2 cellular contexts compared by ENCODE assay signal in the genomic region with DNA sequence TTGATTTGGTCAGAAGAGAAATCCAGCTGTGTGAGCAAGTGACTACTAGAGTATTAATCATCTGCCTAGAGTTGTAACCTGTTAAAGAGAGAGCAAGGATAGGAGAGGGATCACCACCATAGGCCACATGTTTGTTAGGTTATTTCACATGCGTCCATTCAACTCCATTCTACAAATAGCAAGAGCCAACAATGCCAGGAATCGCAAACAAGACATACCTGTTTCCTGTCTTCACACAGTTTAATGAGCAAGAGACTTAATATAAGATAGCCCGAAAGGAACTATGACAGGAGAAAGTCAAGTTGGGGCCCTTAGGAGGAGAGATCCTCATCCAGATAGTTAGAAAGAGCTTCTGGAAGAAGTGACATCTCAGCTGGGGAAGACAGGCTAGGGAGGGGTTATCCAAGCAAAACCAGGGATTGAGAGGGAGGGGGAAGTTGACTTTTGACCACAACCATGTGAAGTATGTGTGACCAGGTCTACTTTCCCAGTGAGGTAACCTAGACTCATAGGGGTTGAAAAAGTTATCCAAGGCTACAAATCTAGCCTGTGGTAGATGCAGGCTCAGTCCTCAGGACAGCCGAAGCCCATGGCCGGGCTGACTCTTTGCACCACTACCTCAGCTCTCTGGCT.
TF ChIP-seq lines count a peak whose summit lies in the region.

No MANE protein-coding gene starts in this region.

TF ChIP-seq in K562, 482 proteins besides CTCF, POLR2A, EP300 and RAD21 (continues in another document):
- TF ChIP-seq HCFC1 (IDR thresholded peaks at IDR 0.05; ENCODE audit: low read depth, low read length) (no peak), NELFE (IDR thresholded peaks at IDR 0.05; ENCODE audit: insufficient read depth, insufficient read length) (no peak), MTA3 (IDR thresholded peaks at IDR 0.05; ENCODE audit: borderline replicate concordance) (no peak), ZNF316 (IDR thresholded peaks at IDR 0.05) (no peak), TBL1XR1 (IDR thresholded peaks at IDR 0.05; ENCODE audit: low read length in 2 of 2) (no peak), ZNF551 (CRISPR knock-in tag; IDR thresholded peaks at IDR 0.05) (no peak), LARP7 (IDR thresholded peaks at IDR 0.05) (no peak), ZNF140 (CRISPR knock-in tag; IDR thresholded peaks at IDR 0.05) (no peak), ETV5 (CRISPR knock-in tag; IDR thresholded peaks at IDR 0.05; ENCODE audit: low read depth) (no peak), CBFA2T2 (conservative IDR thresholded peaks at IDR 0.05) (no peak), CTBP1 (IDR thresholded peaks at IDR 0.05; ENCODE audit: borderline replicate concordance) (no peak), ZSCAN29 (IDR thresholded peaks at IDR 0.05) (no peak), HDAC2 (IDR thresholded peaks at IDR 0.05) (no peak)
- TF ChIP-seq, protein P1, sequence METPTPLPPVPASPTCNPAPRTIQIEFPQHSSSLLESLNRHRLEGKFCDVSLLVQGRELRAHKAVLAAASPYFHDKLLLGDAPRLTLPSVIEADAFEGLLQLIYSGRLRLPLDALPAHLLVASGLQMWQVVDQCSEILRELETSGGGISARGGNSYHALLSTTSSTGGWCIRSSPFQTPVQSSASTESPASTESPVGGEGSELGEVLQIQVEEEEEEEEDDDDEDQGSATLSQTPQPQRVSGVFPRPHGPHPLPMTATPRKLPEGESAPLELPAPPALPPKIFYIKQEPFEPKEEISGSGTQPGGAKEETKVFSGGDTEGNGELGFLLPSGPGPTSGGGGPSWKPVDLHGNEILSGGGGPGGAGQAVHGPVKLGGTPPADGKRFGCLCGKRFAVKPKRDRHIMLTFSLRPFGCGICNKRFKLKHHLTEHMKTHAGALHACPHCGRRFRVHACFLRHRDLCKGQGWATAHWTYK (CRISPR knock-in tag; IDR thresholded peaks at IDR 0.05), result no peak
- TF ChIP-seq, protein P2, sequence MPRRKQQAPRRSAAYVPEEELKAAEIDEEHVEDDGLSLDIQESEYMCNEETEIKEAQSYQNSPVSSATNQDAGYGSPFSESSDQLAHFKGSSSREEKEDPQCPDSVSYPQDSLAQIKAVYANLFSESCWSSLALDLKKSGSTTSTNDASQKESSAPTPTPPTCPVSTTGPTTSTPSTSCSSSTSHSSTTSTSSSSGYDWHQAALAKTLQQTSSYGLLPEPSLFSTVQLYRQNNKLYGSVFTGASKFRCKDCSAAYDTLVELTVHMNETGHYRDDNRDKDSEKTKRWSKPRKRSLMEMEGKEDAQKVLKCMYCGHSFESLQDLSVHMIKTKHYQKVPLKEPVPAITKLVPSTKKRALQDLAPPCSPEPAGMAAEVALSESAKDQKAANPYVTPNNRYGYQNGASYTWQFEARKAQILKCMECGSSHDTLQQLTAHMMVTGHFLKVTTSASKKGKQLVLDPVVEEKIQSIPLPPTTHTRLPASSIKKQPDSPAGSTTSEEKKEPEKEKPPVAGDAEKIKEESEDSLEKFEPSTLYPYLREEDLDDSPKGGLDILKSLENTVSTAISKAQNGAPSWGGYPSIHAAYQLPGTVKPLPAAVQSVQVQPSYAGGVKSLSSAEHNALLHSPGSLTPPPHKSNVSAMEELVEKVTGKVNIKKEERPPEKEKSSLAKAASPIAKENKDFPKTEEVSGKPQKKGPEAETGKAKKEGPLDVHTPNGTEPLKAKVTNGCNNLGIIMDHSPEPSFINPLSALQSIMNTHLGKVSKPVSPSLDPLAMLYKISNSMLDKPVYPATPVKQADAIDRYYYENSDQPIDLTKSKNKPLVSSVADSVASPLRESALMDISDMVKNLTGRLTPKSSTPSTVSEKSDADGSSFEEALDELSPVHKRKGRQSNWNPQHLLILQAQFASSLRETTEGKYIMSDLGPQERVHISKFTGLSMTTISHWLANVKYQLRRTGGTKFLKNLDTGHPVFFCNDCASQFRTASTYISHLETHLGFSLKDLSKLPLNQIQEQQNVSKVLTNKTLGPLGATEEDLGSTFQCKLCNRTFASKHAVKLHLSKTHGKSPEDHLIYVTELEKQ (CRISPR knock-in tag; IDR thresholded peaks at IDR 0.05), result no peak
- TF ChIP-seq, protein P3, sequence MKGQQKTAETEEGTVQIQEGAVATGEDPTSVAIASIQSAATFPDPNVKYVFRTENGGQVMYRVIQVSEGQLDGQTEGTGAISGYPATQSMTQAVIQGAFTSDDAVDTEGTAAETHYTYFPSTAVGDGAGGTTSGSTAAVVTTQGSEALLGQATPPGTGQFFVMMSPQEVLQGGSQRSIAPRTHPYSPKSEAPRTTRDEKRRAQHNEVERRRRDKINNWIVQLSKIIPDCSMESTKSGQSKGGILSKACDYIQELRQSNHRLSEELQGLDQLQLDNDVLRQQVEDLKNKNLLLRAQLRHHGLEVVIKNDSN (CRISPR knock-in tag; IDR thresholded peaks at IDR 0.05), result no peak
- TF ChIP-seq, protein P4, sequence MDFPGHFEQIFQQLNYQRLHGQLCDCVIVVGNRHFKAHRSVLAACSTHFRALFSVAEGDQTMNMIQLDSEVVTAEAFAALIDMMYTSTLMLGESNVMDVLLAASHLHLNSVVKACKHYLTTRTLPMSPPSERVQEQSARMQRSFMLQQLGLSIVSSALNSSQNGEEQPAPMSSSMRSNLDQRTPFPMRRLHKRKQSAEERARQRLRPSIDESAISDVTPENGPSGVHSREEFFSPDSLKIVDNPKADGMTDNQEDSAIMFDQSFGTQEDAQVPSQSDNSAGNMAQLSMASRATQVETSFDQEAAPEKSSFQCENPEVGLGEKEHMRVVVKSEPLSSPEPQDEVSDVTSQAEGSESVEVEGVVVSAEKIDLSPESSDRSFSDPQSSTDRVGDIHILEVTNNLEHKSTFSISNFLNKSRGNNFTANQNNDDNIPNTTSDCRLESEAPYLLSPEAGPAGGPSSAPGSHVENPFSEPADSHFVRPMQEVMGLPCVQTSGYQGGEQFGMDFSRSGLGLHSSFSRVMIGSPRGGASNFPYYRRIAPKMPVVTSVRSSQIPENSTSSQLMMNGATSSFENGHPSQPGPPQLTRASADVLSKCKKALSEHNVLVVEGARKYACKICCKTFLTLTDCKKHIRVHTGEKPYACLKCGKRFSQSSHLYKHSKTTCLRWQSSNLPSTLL (IDR thresholded peaks at IDR 0.05), result no peak
- TF ChIP-seq, protein P5, sequence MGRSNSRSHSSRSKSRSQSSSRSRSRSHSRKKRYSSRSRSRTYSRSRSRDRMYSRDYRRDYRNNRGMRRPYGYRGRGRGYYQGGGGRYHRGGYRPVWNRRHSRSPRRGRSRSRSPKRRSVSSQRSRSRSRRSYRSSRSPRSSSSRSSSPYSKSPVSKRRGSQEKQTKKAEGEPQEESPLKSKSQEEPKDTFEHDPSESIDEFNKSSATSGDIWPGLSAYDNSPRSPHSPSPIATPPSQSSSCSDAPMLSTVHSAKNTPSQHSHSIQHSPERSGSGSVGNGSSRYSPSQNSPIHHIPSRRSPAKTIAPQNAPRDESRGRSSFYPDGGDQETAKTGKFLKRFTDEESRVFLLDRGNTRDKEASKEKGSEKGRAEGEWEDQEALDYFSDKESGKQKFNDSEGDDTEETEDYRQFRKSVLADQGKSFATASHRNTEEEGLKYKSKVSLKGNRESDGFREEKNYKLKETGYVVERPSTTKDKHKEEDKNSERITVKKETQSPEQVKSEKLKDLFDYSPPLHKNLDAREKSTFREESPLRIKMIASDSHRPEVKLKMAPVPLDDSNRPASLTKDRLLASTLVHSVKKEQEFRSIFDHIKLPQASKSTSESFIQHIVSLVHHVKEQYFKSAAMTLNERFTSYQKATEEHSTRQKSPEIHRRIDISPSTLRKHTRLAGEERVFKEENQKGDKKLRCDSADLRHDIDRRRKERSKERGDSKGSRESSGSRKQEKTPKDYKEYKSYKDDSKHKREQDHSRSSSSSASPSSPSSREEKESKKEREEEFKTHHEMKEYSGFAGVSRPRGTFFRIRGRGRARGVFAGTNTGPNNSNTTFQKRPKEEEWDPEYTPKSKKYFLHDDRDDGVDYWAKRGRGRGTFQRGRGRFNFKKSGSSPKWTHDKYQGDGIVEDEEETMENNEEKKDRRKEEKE (IDR thresholded peaks at IDR 0.05; ENCODE audit: borderline replicate concordance in 1 of 2, control insufficient read depth in 1 of 2, low read depth in 2 of 2, low read length in 1 of 2), result no peak

TF ChIP-seq in HepG2, 621 proteins besides CTCF, POLR2A, EP300 and RAD21:
- TF ChIP-seq, protein P6, sequence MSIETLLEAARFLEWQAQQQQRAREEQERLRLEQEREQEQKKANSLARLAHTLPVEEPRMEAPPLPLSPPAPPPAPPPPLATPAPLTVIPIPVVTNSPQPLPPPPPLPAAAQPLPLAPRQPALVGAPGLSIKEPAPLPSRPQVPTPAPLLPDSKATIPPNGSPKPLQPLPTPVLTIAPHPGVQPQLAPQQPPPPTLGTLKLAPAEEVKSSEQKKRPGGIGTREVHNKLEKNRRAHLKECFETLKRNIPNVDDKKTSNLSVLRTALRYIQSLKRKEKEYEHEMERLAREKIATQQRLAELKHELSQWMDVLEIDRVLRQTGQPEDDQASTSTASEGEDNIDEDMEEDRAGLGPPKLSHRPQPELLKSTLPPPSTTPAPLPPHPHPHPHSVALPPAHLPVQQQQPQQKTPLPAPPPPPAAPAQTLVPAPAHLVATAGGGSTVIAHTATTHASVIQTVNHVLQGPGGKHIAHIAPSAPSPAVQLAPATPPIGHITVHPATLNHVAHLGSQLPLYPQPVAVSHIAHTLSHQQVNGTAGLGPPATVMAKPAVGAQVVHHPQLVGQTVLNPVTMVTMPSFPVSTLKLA (IDR thresholded peaks at IDR 0.05), result peak; percentile 49; the same call in 1 of the 2 replicates
- TF ChIP-seq ZBTB7B (CRISPR knock-in tag; IDR thresholded peaks at IDR 0.05) (no peak), FOSL1 (CRISPR knock-in tag; IDR thresholded peaks at IDR 0.05; ENCODE audit: borderline replicate concordance) (no peak), ZFP1 (CRISPR knock-in tag; IDR thresholded peaks at IDR 0.05) (peak; percentile 59; the same call in 1 of the 2 replicates)
